In genomic region chr3:157120071-157120892, GRCh38 we compare ENCODE assay signal across 1 cellular context.
TF ChIP-seq lines count a peak whose summit lies in the region.

No MANE protein-coding gene starts in this region.

TF ChIP-seq in GM23338, 12 proteins besides CTCF, POLR2A, EP300 and RAD21 (continued from another document):
- no peak for TF ChIP-seq ZNF462 (CRISPR knock-in tag; IDR thresholded peaks at IDR 0.05)
- no peak for TF ChIP-seq REST (IDR thresholded peaks at IDR 0.05; ENCODE audit: unreplicated experiment)
- TF ChIP-seq ETS1 (IDR thresholded peaks at IDR 0.05) = no peak
- no peak for TF ChIP-seq NANOG (IDR thresholded peaks at IDR 0.05; ENCODE audit: borderline replicate concordance)
- no peak for TF ChIP-seq EZH2phosphoT487 (IDR thresholded peaks at IDR 0.05; ENCODE audit: unreplicated experiment)
- TF ChIP-seq JUNB (IDR thresholded peaks at IDR 0.05; ENCODE audit: unreplicated experiment) = no peak
